In genomic region chr2:69616755-69617154, GRCh38 we compare ENCODE assay signal across 8 cellular contexts. TPM values are rescaled to one million over a fixed set of nuclear protein-coding genes. Genes with fewer than 3 reads are reported as not detected.
A peak's percentile ranks its signal among the peaks of the same experiment; 100 is the strongest.
DNase-seq lines count a peak whose midpoint lies in the region; ATAC-seq lines count a peak whose summit lies in the region.

No MANE protein-coding gene starts in this region.

- peaks cover 1% of the 10 kb centered on the region for H3K79me2 ChIP-seq in mesendoderm (ENCODE audit: control insufficient read depth, insufficient read depth, low read length)

- no peak overlapping the region for H2BK5ac ChIP-seq in mesendoderm (ENCODE audit: low read length)

- peaks cover 15% of the 10 kb centered on the region for H3K79me1 ChIP-seq in mesendoderm (ENCODE audit: low read length)

- H3K36me3 ChIP-seq in mesendoderm (ENCODE audit: control insufficient read depth, insufficient read depth, low read length): no peaks in the 10 kb centered on the region

- H4K5ac ChIP-seq in mesendoderm (ENCODE audit: low read length): no peak overlapping the region

- H3K4me1 ChIP-seq in mesendoderm (ENCODE audit: control insufficient read depth, low read depth, low read length): peaks cover 5% of the 10 kb centered on the region

- no peak overlapping the region for H2BK120ac ChIP-seq in mesendoderm (ENCODE audit: low read depth, low read length)

- WGBS in mesendoderm (ENCODE audit: extremely low coverage, insufficient coverage, low lambda C conversion rate): no CpG with 5 or more reads among the region's 1 CpG

- ATAC-seq in HG03175 (IDR thresholded peaks at IDR 0.05; ENCODE audit: unreplicated experiment): peak; percentile 70

- no peak overlapping the region for H2BK15ac ChIP-seq in mesendoderm (replicated peaks; ENCODE audit: low read depth)

- H3K56ac ChIP-seq in mesendoderm (ENCODE audit: low read length): no peak overlapping the region

- no peak overlapping the region for H3K4ac ChIP-seq in mesendoderm (ENCODE audit: low read depth, low read length)

- no peak overlapping the region for H3K18ac ChIP-seq in mesendoderm (ENCODE audit: low read length)

- H3K9ac ChIP-seq in mesendoderm (ENCODE audit: low read length): no peak overlapping the region

- no peaks in the 10 kb centered on the region for H3K27me3 ChIP-seq in mesendoderm (ENCODE audit: insufficient read depth, low read length, poor library complexity)

- no peak overlapping the region for H4K8ac ChIP-seq in mesendoderm (ENCODE audit: low read depth, low read length)

- no peak overlapping the region for H2AK5ac ChIP-seq in mesendoderm (ENCODE audit: low read length)

- H3K4me2 ChIP-seq in mesendoderm (ENCODE audit: low read length): no peak overlapping the region

- DNase-seq in GF-D8 (lab: John Stamatoyannopoulos, UW) (peak; percentile 58), kidney tubule cell (ENCODE audit: low spot score) (peak; percentile 57), medulla oblongata (ENCODE audit: extremely low spot score) (no peak), NCI-H146 treated with DMSO at 0.1 percent for 48 hours (lab: John Stamatoyannopoulos, UW; ENCODE audit: unreplicated experiment) (no peak), NCI-H2029 treated with DMSO at 0.1 percent for 48 hours (lab: John Stamatoyannopoulos, UW) (no peak), mesendoderm (no peak)
- peak; percentile 38 to 54 for DNase-seq in activated CD4-positive, alpha-beta T cell treated with anti-CD3 and anti-CD28 coated beads, Interleukin-2, amount 50 U/mL, for 48 hours

- H3K23ac ChIP-seq in mesendoderm (ENCODE audit: low read length): no peak overlapping the region

- no peak overlapping the region for H3K27ac ChIP-seq in mesendoderm (ENCODE audit: low read depth, low read length)

- H3K4me3 ChIP-seq in mesendoderm (ENCODE audit: low read length): no peak overlapping the region

RNA-seq across cellular contexts. Expression of gene AAK1, which starts 26.8 kb away (rescaled TPM):
- 36.8 TPM for polyA plus RNA-seq in mesendoderm (2013, experiment 1 of 2)
- 32.8 TPM for polyA plus RNA-seq in mesendoderm (2013, experiment 2 of 2)

Comparison
In these comparisons a context has a peak if more than half of its experiments do, and no peak if none do; other contexts are left out.
1. DNase-seq: peak in GF-D8 (single experiment), activated CD4-positive, alpha-beta T cell treated with anti-CD3 and anti-CD28 coated beads, Interleukin-2, amount 50 U/mL, for 48 hours (2 of 2) and kidney tubule cell (single experiment); none in medulla oblongata (single experiment), NCI-H146 treated with DMSO at 0.1 percent for 48 hours (single experiment), NCI-H2029 treated with DMSO at 0.1 percent for 48 hours (single experiment) and mesendoderm (single experiment).